Comparison of ENCODE assay signal across 9 cellular contexts in genomic region chr13:51397262-51397933, GRCh38. TPM values are rescaled to one million over a fixed set of nuclear protein-coding genes. Genes with fewer than 3 reads are reported as not detected.
DNase-seq lines count a peak whose midpoint lies in the region; ATAC-seq and TF ChIP-seq lines count a peak whose summit lies in the region.
"Had no signal": no experiment of that assay in that cellular context is flagged by ENCODE, and none has a peak within 500 bp of the region (broad histone marks: within the 10 kb centered on the region; RNA-seq: fewer than 3 reads in every experiment).

No MANE protein-coding gene starts in this region.

- peak overlapping the region in 1 of 3 donors; percentile 42 for H3K27ac Mint-ChIP-seq in CD4-positive, CD25-positive, alpha-beta regulatory T cell

- H3K27me3 ChIP-seq in CD4-positive, CD25-positive, alpha-beta regulatory T cell (ENCODE audit: control insufficient read depth, insufficient read depth, low read length), result no peaks in the 10 kb centered on the region
- H3K27me3 ChIP-seq in trophoblast cell (ENCODE audit: insufficient read depth, low read length), result no peaks in the 10 kb centered on the region

- no peak overlapping the region for H4K91ac ChIP-seq in trophoblast cell (ENCODE audit: low read depth, low read length)

- no peak overlapping the region for H3K9ac ChIP-seq in trophoblast cell (ENCODE audit: low read length)

- no peaks in the 10 kb centered on the region for H3K79me1 ChIP-seq in trophoblast cell (ENCODE audit: low read length)

- H3K14ac ChIP-seq in trophoblast cell (ENCODE audit: low read length), result no peak overlapping the region

- no peak overlapping the region for H2BK5ac ChIP-seq in trophoblast cell (ENCODE audit: low read depth, low read length, poor library complexity)

- no peak overlapping the region for H2BK120ac ChIP-seq in trophoblast cell (ENCODE audit: insufficient read depth, low read length, poor library complexity)

- DNase-seq in CD4-positive, CD25-positive, alpha-beta regulatory T cell, result no peak
- peak; percentile 66 for DNase-seq in OCI-M1 (lab: John Stamatoyannopoulos, UW)
- DNase-seq in foreskin melanocyte, result peak; percentile 18
- DNase-seq in trophoblast cell, result peak; percentile 91 to 96
- DNase-seq in stimulated activated CD4-positive, alpha-beta T cell treated with anti-CD3 and anti-CD28 coated beads, Interleukin-15, amount 100 ng/mL, for 24 hours, result no peak
- DNase-seq in stimulated activated CD4-positive, alpha-beta T cell treated with anti-CD3 and anti-CD28 coated beads, Interleukin-2, amount 100 ng/mL, for 48 hours, result no peak
- no peak for DNase-seq in OCI-LY7 (ENCODE audit: low spot score)
- DNase-seq: SW 1271 had no signal

- BruUV-seq in OCI-LY7 (replicated peaks; lab: Mats Ljungman, UMichigan), result no TSS peak

- H3K27me3 Mint-ChIP-seq in CD4-positive, CD25-positive, alpha-beta regulatory T cell, result no peaks in the 10 kb centered on the region

- no peak for ATAC-seq in CD4-positive, CD25-positive, alpha-beta regulatory T cell (ENCODE audit: low read depth in 2 of 2)
- ATAC-seq in GM18511 (IDR thresholded peaks at IDR 0.05; ENCODE audit: unreplicated experiment), result no peak

- H3K27ac ChIP-seq in CD4-positive, CD25-positive, alpha-beta regulatory T cell (ENCODE audit: insufficient read depth, low read length, poor library complexity, severe bottlenecking), result peak overlapping the region; percentile 10
- H3K27ac ChIP-seq in trophoblast cell (ENCODE audit: low read depth, low read length), result no peak overlapping the region
- H3K27ac ChIP-seq in OCI-LY7 (ENCODE audit: low read depth, low read length, poor library complexity, severe bottlenecking), result no peak overlapping the region

- H2AFZ ChIP-seq in trophoblast cell (ENCODE audit: insufficient read depth, low read length, poor library complexity) (no peak overlapping the region), OCI-LY7 (ENCODE audit: low read length) (no peak overlapping the region)

- peak overlapping the region; percentile 15 for H3K4me2 ChIP-seq in trophoblast cell (ENCODE audit: low read length)
- H3K4me2 ChIP-seq in OCI-LY7 (ENCODE audit: low read length), result no peak overlapping the region

- no peak for TF ChIP-seq CTCF in OCI-LY7 (conservative IDR thresholded peaks at IDR 0.05; ENCODE audit: low read length)

- H4K8ac ChIP-seq in trophoblast cell (ENCODE audit: low read depth, low read length), result no peak overlapping the region

- CTCF ChIA-PET in OCI-LY7 (lab: Charles Lee; ENCODE audit: unreplicated experiment), result no interaction called here

- H2BK12ac ChIP-seq in trophoblast cell (ENCODE audit: low read length), result no peak overlapping the region

- H3K18ac ChIP-seq in trophoblast cell (ENCODE audit: low read length), result no peak overlapping the region

- H3K23ac ChIP-seq in trophoblast cell (ENCODE audit: low read length), result no peak overlapping the region

- no peaks in the 10 kb centered on the region for H3K9me2 ChIP-seq in OCI-LY7 (ENCODE audit: insufficient read depth, low read length)

- H3K4me3 Mint-ChIP-seq in CD4-positive, CD25-positive, alpha-beta regulatory T cell, result no peak overlapping the region

- H3K4me1 Mint-ChIP-seq in CD4-positive, CD25-positive, alpha-beta regulatory T cell, result peaks cover 42 to 64% (median 45%) of the 10 kb centered on the region in 4 donors

- WGBS in trophoblast cell (ENCODE audit: extremely low coverage, insufficient coverage, insufficient read length), result no CpG with 5 or more reads among the region's 6 CpGs

- no peaks in the 10 kb centered on the region for H3K9me3 Mint-ChIP-seq in CD4-positive, CD25-positive, alpha-beta regulatory T cell

- POLR2A ChIA-PET in OCI-LY7 (lab: Charles Lee), result interaction anchor here (0.7 to 2.2 kb wide), 5 partner anchors 14 to 177 kb away, joined by 3 to 13 read pairs (median 3); no protein-coding TSS in a partner anchor

- intact Hi-C loops in OCI-LY7 (cut with micrococcal nuclease; ENCODE audit: unreplicated experiment), result no loop called here

- no peak overlapping the region for H3K4me3 ChIP-seq in CD4-positive, CD25-positive, alpha-beta regulatory T cell (ENCODE audit: low read depth, low read length)
- H3K4me3 ChIP-seq in trophoblast cell (ENCODE audit: low read depth, low read length), result no peak overlapping the region
- no peak overlapping the region for H3K4me3 ChIP-seq in OCI-LY7 (ENCODE audit: low read depth, low read length, poor library complexity, severe bottlenecking)

- H3K79me2 ChIP-seq in trophoblast cell (ENCODE audit: control insufficient read depth, insufficient read depth, low read length, poor library complexity), result no peaks in the 10 kb centered on the region
- H3K79me2 ChIP-seq in OCI-LY7 (ENCODE audit: insufficient read depth, low read depth, low read length), result peaks cover 35% of the 10 kb centered on the region; the same call in 1 of the 2 replicates

- H4K20me1 ChIP-seq in OCI-LY7 (ENCODE audit: insufficient read depth, low read length), result no peaks in the 10 kb centered on the region

- peaks cover 7% of the 10 kb centered on the region for H3K36me3 ChIP-seq in CD4-positive, CD25-positive, alpha-beta regulatory T cell (ENCODE audit: control insufficient read depth, insufficient read depth, low read length)
- H3K36me3 ChIP-seq in trophoblast cell (ENCODE audit: control insufficient read depth in 1 of 2, insufficient read depth in 2 of 2, low read length in 2 of 2), result no peaks in the 10 kb centered on the region
- H3K36me3 ChIP-seq in OCI-LY7 (ENCODE audit: insufficient read depth, low read length), result peaks cover 45% of the 10 kb centered on the region

- no peaks in the 10 kb centered on the region for H3K9me3 ChIP-seq in CD4-positive, CD25-positive, alpha-beta regulatory T cell (ENCODE audit: control insufficient read depth in 2 of 2, low read length in 2 of 2)
- H3K9me3 ChIP-seq in trophoblast cell (ENCODE audit: insufficient read depth, low read depth, low read length) (no peaks in the 10 kb centered on the region), OCI-LY7 (ENCODE audit: low read length) (peaks cover 10% of the 10 kb centered on the region; the same call in 1 of the 2 replicates)

- H3K4ac ChIP-seq in trophoblast cell (ENCODE audit: low read depth, low read length), result no peak overlapping the region

- H2AK5ac ChIP-seq in trophoblast cell (ENCODE audit: low read length), result no peak overlapping the region

- peaks cover 16% of the 10 kb centered on the region for H3K36me3 Mint-ChIP-seq in CD4-positive, CD25-positive, alpha-beta regulatory T cell

- peaks cover 4% of the 10 kb centered on the region for H3K4me1 ChIP-seq in CD4-positive, CD25-positive, alpha-beta regulatory T cell (ENCODE audit: control insufficient read depth, insufficient read depth, low read length, poor library complexity, severe bottlenecking)
- H3K4me1 ChIP-seq in trophoblast cell (ENCODE audit: control insufficient read depth in 1 of 2, insufficient read depth in 2 of 2, low read length in 2 of 2) (peaks cover 0 to 2% of the 10 kb centered on the region in 2 experiments), OCI-LY7 (ENCODE audit: insufficient read depth, low read length, poor library complexity, severe bottlenecking) (peaks cover 16% of the 10 kb centered on the region)

- H4K12ac ChIP-seq in trophoblast cell (ENCODE audit: low read depth, low read length), result no peak overlapping the region

RNA-seq across cellular contexts. Expression of gene INTS6, which starts 55.4 kb away (rescaled TPM):
- 62.0 TPM for total RNA-seq in CD4-positive, CD25-positive, alpha-beta regulatory T cell
- 10 to 100 TPM; 19.3 to 24.9 (median 20.9) TPM for polyA plus RNA-seq in CD4-positive, CD25-positive, alpha-beta regulatory T cell
- 31.0 and 31.6 TPM in 2 replicates for polyA plus RNA-seq in trophoblast cell (2013)
- 37.0 and 45.6 TPM in 2 replicates for total RNA-seq in OCI-LY7 (2014; rRNA removed; shearing (Covaris generic))
- total RNA-seq in OCI-LY7 (2022), result 51.9 and 58.7 TPM in 2 replicates

RNA-seq across cellular contexts. Expression of gene SERPINE3, which starts 57.9 kb away (rescaled TPM):
- total RNA-seq in CD4-positive, CD25-positive, alpha-beta regulatory T cell, result not detected
- not detected for polyA plus RNA-seq in CD4-positive, CD25-positive, alpha-beta regulatory T cell
- not detected in 2 replicates for polyA plus RNA-seq in trophoblast cell (2013)
- not detected in 2 replicates for total RNA-seq in OCI-LY7 (2014; rRNA removed; shearing (Covaris generic))
- total RNA-seq in OCI-LY7 (2022), result not detected in 2 replicates

Comparison
In these comparisons a context has a peak if more than half of its experiments do, and no peak if none do; other contexts are left out.
1. DNase-seq: peak in OCI-M1 (single experiment), foreskin melanocyte (single experiment) and trophoblast cell (2 of 2); none in CD4-positive, CD25-positive, alpha-beta regulatory T cell (0 of 3), stimulated activated CD4-positive, alpha-beta T cell treated with anti-CD3 and anti-CD28 coated beads, Interleukin-15, amount 100 ng/mL, for 24 hours (single experiment), stimulated activated CD4-positive, alpha-beta T cell treated with anti-CD3 and anti-CD28 coated beads, Interleukin-2, amount 100 ng/mL, for 48 hours (0 of 2) and OCI-LY7 (single experiment).